8 cellular contexts compared by ENCODE assay signal in genomic region chr1:156193208-156193487, GRCh38. TPM values are rescaled to one million over a fixed set of nuclear protein-coding genes. Genes with fewer than 3 reads are reported as not detected.
DNase-seq lines count a peak whose midpoint lies in the region; ATAC-seq and TF ChIP-seq lines count a peak whose summit lies in the region.

No MANE protein-coding gene starts in this region.

- TF ChIP-seq POLR2A in suprapubic skin (IDR thresholded peaks at IDR 0.05) = no peak

- no peaks in the 10 kb centered on the region for H3K36me3 ChIP-seq in suprapubic skin

- DNase-seq in T-helper 2 cell treated with Interferon-gamma antibody and Interleukin-4, amounts not matched to agents 5 μg/mL and 100 μg/mL, for 36 hours (ENCODE audit: low spot score) = no peak
- DNase-seq in T-helper 2 cell (no peak), suprapubic skin (ENCODE audit: low spot score in 2 of 2) (no peak), SIG-M5 (lab: John Stamatoyannopoulos, UW) (no peak), NCI-H345 (lab: John Stamatoyannopoulos, UW) (no peak), hypothalamus (lab: John Stamatoyannopoulos, UW) (no peak)
- no peak for DNase-seq in activated naive CD8-positive, alpha-beta T cell treated with anti-CD3 and anti-CD28 coated beads, Interleukin-2, amount 10 ng/mL, durations not matched to agents 7 days and 5 days

- H3K27ac ChIP-seq in layer of hippocampus (ENCODE audit: low read depth, low read length) (peak overlapping the region; percentile 87), suprapubic skin (peak overlapping the region; percentile 68)

- no peaks in the 10 kb centered on the region for H3K9me3 ChIP-seq in suprapubic skin

- POLR2A ChIA-PET in activated naive CD8-positive, alpha-beta T cell treated with anti-CD3 and anti-CD28 coated beads, Interleukin-2, amount 10 ng/mL, durations not matched to agents 7 days and 5 days (lab: Charles Lee) = interaction anchor here (0.8 to 2.6 kb wide), 14 partner anchors 11 to 90 kb away, joined by 3 to 45 read pairs (median 4); partner anchors contain the start of genes PMF1, SEMA4A and SMG5

- WGBS in suprapubic skin = 78% methylated on average over 7 of the region's 7 CpGs

- H3K4me1 ChIP-seq in suprapubic skin = peaks cover 21% of the 10 kb centered on the region

- H3K4me1 Mint-ChIP-seq in T-helper 2 cell treated with Interferon-gamma antibody and Interleukin-4, amounts not matched to agents 5 μg/mL and 100 μg/mL, for 36 hours (ENCODE audit: low read depth) = peaks cover 33% of the 10 kb centered on the region
- peaks cover 36% of the 10 kb centered on the region for H3K4me1 Mint-ChIP-seq in activated naive CD8-positive, alpha-beta T cell treated with anti-CD3 and anti-CD28 coated beads, Interleukin-2, amount 10 ng/mL, durations not matched to agents 7 days and 5 days

- peak overlapping the region; percentile 77 for H3K4me3 ChIP-seq in suprapubic skin

- ATAC-seq in activated naive CD8-positive, alpha-beta T cell treated with anti-CD3 and anti-CD28 coated beads, Interleukin-2, amount 10 ng/mL, durations not matched to agents 7 days and 5 days (ENCODE audit: low read depth) = no peak

- no peak for TF ChIP-seq EP300 in suprapubic skin (IDR thresholded peaks at IDR 0.05)

- H3K4me3 Mint-ChIP-seq in T-helper 2 cell treated with Interferon-gamma antibody and Interleukin-4, amounts not matched to agents 5 μg/mL and 100 μg/mL, for 36 hours = peak overlapping the region; percentile 100
- H3K4me3 Mint-ChIP-seq in activated naive CD8-positive, alpha-beta T cell treated with anti-CD3 and anti-CD28 coated beads, Interleukin-2, amount 10 ng/mL, durations not matched to agents 7 days and 5 days = peak overlapping the region; percentile 91

- TF ChIP-seq CTCF in suprapubic skin (IDR thresholded peaks at IDR 0.05) = no peak

- H3K9me3 Mint-ChIP-seq in T-helper 2 cell treated with Interferon-gamma antibody and Interleukin-4, amounts not matched to agents 5 μg/mL and 100 μg/mL, for 36 hours = no peaks in the 10 kb centered on the region
- H3K9me3 Mint-ChIP-seq in activated naive CD8-positive, alpha-beta T cell treated with anti-CD3 and anti-CD28 coated beads, Interleukin-2, amount 10 ng/mL, durations not matched to agents 7 days and 5 days = peaks cover 7% of the 10 kb centered on the region

- H3K36me3 Mint-ChIP-seq in T-helper 2 cell treated with Interferon-gamma antibody and Interleukin-4, amounts not matched to agents 5 μg/mL and 100 μg/mL, for 36 hours (ENCODE audit: low read depth) = peaks cover 19% of the 10 kb centered on the region
- peaks cover 23% of the 10 kb centered on the region for H3K36me3 Mint-ChIP-seq in activated naive CD8-positive, alpha-beta T cell treated with anti-CD3 and anti-CD28 coated beads, Interleukin-2, amount 10 ng/mL, durations not matched to agents 7 days and 5 days

- no peaks in the 10 kb centered on the region for H3K27me3 ChIP-seq in layer of hippocampus (ENCODE audit: control insufficient read depth, insufficient read depth, low read length)
- no peaks in the 10 kb centered on the region for H3K27me3 ChIP-seq in suprapubic skin

- no peaks in the 10 kb centered on the region for H3K27me3 Mint-ChIP-seq in T-helper 2 cell treated with Interferon-gamma antibody and Interleukin-4, amounts not matched to agents 5 μg/mL and 100 μg/mL, for 36 hours (ENCODE audit: low read depth)
- H3K27me3 Mint-ChIP-seq in activated naive CD8-positive, alpha-beta T cell treated with anti-CD3 and anti-CD28 coated beads, Interleukin-2, amount 10 ng/mL, durations not matched to agents 7 days and 5 days = no peaks in the 10 kb centered on the region

- H3K27ac Mint-ChIP-seq in T-helper 2 cell treated with Interferon-gamma antibody and Interleukin-4, amounts not matched to agents 5 μg/mL and 100 μg/mL, for 36 hours = peak overlapping the region; percentile 87
- H3K27ac Mint-ChIP-seq in activated naive CD8-positive, alpha-beta T cell treated with anti-CD3 and anti-CD28 coated beads, Interleukin-2, amount 10 ng/mL, durations not matched to agents 7 days and 5 days = peak overlapping the region; percentile 86

RNA-seq across cellular contexts. Expression of gene SLC25A44, which starts 0.8 kb away (rescaled TPM):
- 10 to 100 TPM; 30.9 to 35.3 TPM for total RNA-seq in activated naive CD8-positive, alpha-beta T cell treated with anti-CD3 and anti-CD28 coated beads, Interleukin-2, amount 10 ng/mL, durations not matched to agents 7 days and 5 days
- total RNA-seq in suprapubic skin = 10 to 100 TPM; 15.1 to 20.4 (median 17.2) TPM

RNA-seq across cellular contexts. Expression of gene PMF1, which starts 19.7 kb away (rescaled TPM):
- 10 to 100 TPM; 66.2 to 71.2 TPM for total RNA-seq in activated naive CD8-positive, alpha-beta T cell treated with anti-CD3 and anti-CD28 coated beads, Interleukin-2, amount 10 ng/mL, durations not matched to agents 7 days and 5 days
- total RNA-seq in suprapubic skin = 10 to 100 TPM; 42.7 to 74.3 (median 70.1) TPM

RNA-seq across cellular contexts. Expression of gene SEMA4A, which starts 39.8 kb away (rescaled TPM):
- 10 to 100 TPM in 1 of 2 experiments, 1 to 10 TPM in 1; 9.8 to 10.2 TPM for total RNA-seq in activated naive CD8-positive, alpha-beta T cell treated with anti-CD3 and anti-CD28 coated beads, Interleukin-2, amount 10 ng/mL, durations not matched to agents 7 days and 5 days
- total RNA-seq in suprapubic skin = 10 to 100 TPM; 43.8 to 61.2 (median 50.2) TPM

RNA-seq across cellular contexts. Expression of gene BGLAP, which starts 48.8 kb away (rescaled TPM):
- total RNA-seq in activated naive CD8-positive, alpha-beta T cell treated with anti-CD3 and anti-CD28 coated beads, Interleukin-2, amount 10 ng/mL, durations not matched to agents 7 days and 5 days = 1 to 10 TPM; 3.3 to 4.8 TPM
- 1 to 10 TPM in 2 of 4 donors, not detected in 2; 1.2 to 4.4 TPM for total RNA-seq in suprapubic skin

RNA-seq across cellular contexts. Expression of gene PAQR6, which starts 54.7 kb away (rescaled TPM):
- 1 to 10 TPM; 7.0 TPM for total RNA-seq in activated naive CD8-positive, alpha-beta T cell treated with anti-CD3 and anti-CD28 coated beads, Interleukin-2, amount 10 ng/mL, durations not matched to agents 7 days and 5 days
- total RNA-seq in suprapubic skin = 10 to 100 TPM in 1 of 4 donors, 1 to 10 TPM in 3; 4.5 to 18.5 (median 7.2) TPM
